Comparison of ENCODE assay signal across 8 cellular contexts in genomic region chr11:57667065-57667714, GRCh38. TPM values are rescaled to one million over a fixed set of nuclear protein-coding genes. Genes with fewer than 3 reads are reported as not detected.
DNase-seq lines count a peak whose midpoint lies in the region; ATAC-seq and TF ChIP-seq lines count a peak whose summit lies in the region.

No MANE protein-coding gene starts in this region.

- peak overlapping the region; percentile 100 for H3K27ac ChIP-seq in angular gyrus (ENCODE audit: low read depth, low read length)
- peak overlapping the region; percentile 97 to 99 for H3K27ac ChIP-seq in prostate gland
- peak overlapping the region; percentile 90 for H3K27ac ChIP-seq in urinary bladder (ENCODE audit: low read depth)

- H3K4me1 Mint-ChIP-seq in T-helper 17 cell: peaks cover 46% of the 10 kb centered on the region

- H3K4me3 Mint-ChIP-seq in T-helper 17 cell: peak overlapping the region; percentile 100

- ATAC-seq in GM18498 (IDR thresholded peaks at IDR 0.05; ENCODE audit: unreplicated experiment) (peak; percentile 69), HG02885 (IDR thresholded peaks at IDR 0.05; ENCODE audit: poor library complexity, unreplicated experiment) (peak; percentile 67), T-helper 17 cell (peak; percentile 75), left ventricle myocardium superior (peak; percentile 87)

- peak; percentile 93 for DNase-seq in NCI-H1694 (lab: John Stamatoyannopoulos, UW)
- DNase-seq in T-helper 17 cell: peak; percentile 82 to 89 (median 84)
- DNase-seq in left ventricle myocardium superior: peak; percentile 97
- peak; percentile 98 for DNase-seq in prostate gland (ENCODE audit: low spot score)

- H3K4me1 ChIP-seq in prostate gland (replicated peaks) (no peaks in the 10 kb centered on the region), urinary bladder (ENCODE audit: insufficient read depth) (no peaks in the 10 kb centered on the region)

- peaks cover 5% of the 10 kb centered on the region for H3K36me3 Mint-ChIP-seq in T-helper 17 cell (ENCODE audit: low read depth)

- H3K36me3 ChIP-seq in prostate gland (no peaks in the 10 kb centered on the region), urinary bladder (ENCODE audit: insufficient read depth) (peaks cover 3% of the 10 kb centered on the region)

- peak overlapping the region; percentile 81 to 99 for H3K4me3 ChIP-seq in prostate gland
- peak overlapping the region; percentile 37 for H3K4me3 ChIP-seq in urinary bladder (ENCODE audit: low read depth, low read length)

- peak overlapping the region; percentile 100 for H3K27ac Mint-ChIP-seq in T-helper 17 cell

- intact Hi-C loops in left ventricle myocardium superior (cut with micrococcal nuclease) (no loop called here), prostate gland (cut with DNase I) (loop anchor here (5.0 kb wide), 2 partner anchors 45 to 95 kb away; partner anchors contain the start of genes CTNND1, MED19 and TMX2)

- WGBS in prostate gland: under 1% methylated on average over 34 of the region's 34 CpGs
- WGBS in urinary bladder: under 1% methylated on average over 34 of the region's 34 CpGs

- H3K27me3 ChIP-seq in prostate gland (replicated peaks; ENCODE audit: insufficient read depth): no peaks in the 10 kb centered on the region

- H3K9me3 ChIP-seq in T-helper 17 cell (ENCODE audit: control insufficient read depth, low read length, poor library complexity, severe bottlenecking) (no peaks in the 10 kb centered on the region), prostate gland (no peaks in the 10 kb centered on the region)

- no peaks in the 10 kb centered on the region for H3K27me3 Mint-ChIP-seq in T-helper 17 cell

- TF ChIP-seq POLR2A in prostate gland (IDR thresholded peaks at IDR 0.05): no peak

- peak in 1 of 4 experiments; percentile 4 for TF ChIP-seq CTCF in prostate gland (IDR thresholded peaks at IDR 0.05)

RNA-seq across cellular contexts. Expression of gene ZDHHC5, which starts 0.7 kb away (rescaled TPM):
- total RNA-seq in T-helper 17 cell (10 to 100 TPM; 51.9 to 55.6 TPM), left ventricle myocardium superior (47.8 TPM), prostate gland (10 to 100 TPM; 65.4 to 69.9 TPM), urinary bladder (29.9 TPM)
- 36.4 TPM for polyA plus RNA-seq in urinary bladder

RNA-seq across cellular contexts. Expression of gene CLP1, which starts 9.6 kb away (rescaled TPM):
- total RNA-seq in T-helper 17 cell (10 to 100 TPM; 11.7 to 22.7 TPM), left ventricle myocardium superior (7.7 TPM), prostate gland (10 to 100 TPM in 1 of 2 donors, 1 to 10 TPM in 1; 9.3 to 11.0 TPM), urinary bladder (14.1 TPM)
- polyA plus RNA-seq in urinary bladder: 12.7 TPM

RNA-seq across cellular contexts. Expression of gene YPEL4, which starts 17.5 kb away (rescaled TPM):
- 1 to 10 TPM; 1.2 to 1.8 TPM for total RNA-seq in T-helper 17 cell
- total RNA-seq in left ventricle myocardium superior: 1.2 TPM
- 1 to 10 TPM in 1 of 2 donors, under 1 TPM in 1; 0.46 to 3.6 TPM for total RNA-seq in prostate gland
- 1.7 TPM for total RNA-seq in urinary bladder
- polyA plus RNA-seq in urinary bladder: 3.5 TPM

RNA-seq across cellular contexts. Expression of gene MED19, which starts 44.8 kb away (rescaled TPM):
- total RNA-seq in T-helper 17 cell (10 to 100 TPM; 16.6 to 18.1 TPM), left ventricle myocardium superior (8.8 TPM), prostate gland (10 to 100 TPM; 14.8 to 39.4 TPM), urinary bladder (13.4 TPM)
- 15.3 TPM for polyA plus RNA-seq in urinary bladder

RNA-seq across cellular contexts. Expression of gene TMX2, which starts 45.2 kb away (rescaled TPM):
- total RNA-seq in T-helper 17 cell (10 to 100 TPM; 38.3 to 44.0 TPM), left ventricle myocardium superior (65.6 TPM), prostate gland (10 to 100 TPM; 80.8 to 84.4 TPM), urinary bladder (52.0 TPM)
- 68.9 TPM for polyA plus RNA-seq in urinary bladder

Comparison
In these comparisons a context has a peak if more than half of its experiments do, and no peak if none do; other contexts are left out.
1. Peak in every context shown above with its lines: DNase-seq, ATAC-seq, H3K4me3 ChIP-seq and H3K27ac ChIP-seq.